In the genomic region with DNA sequence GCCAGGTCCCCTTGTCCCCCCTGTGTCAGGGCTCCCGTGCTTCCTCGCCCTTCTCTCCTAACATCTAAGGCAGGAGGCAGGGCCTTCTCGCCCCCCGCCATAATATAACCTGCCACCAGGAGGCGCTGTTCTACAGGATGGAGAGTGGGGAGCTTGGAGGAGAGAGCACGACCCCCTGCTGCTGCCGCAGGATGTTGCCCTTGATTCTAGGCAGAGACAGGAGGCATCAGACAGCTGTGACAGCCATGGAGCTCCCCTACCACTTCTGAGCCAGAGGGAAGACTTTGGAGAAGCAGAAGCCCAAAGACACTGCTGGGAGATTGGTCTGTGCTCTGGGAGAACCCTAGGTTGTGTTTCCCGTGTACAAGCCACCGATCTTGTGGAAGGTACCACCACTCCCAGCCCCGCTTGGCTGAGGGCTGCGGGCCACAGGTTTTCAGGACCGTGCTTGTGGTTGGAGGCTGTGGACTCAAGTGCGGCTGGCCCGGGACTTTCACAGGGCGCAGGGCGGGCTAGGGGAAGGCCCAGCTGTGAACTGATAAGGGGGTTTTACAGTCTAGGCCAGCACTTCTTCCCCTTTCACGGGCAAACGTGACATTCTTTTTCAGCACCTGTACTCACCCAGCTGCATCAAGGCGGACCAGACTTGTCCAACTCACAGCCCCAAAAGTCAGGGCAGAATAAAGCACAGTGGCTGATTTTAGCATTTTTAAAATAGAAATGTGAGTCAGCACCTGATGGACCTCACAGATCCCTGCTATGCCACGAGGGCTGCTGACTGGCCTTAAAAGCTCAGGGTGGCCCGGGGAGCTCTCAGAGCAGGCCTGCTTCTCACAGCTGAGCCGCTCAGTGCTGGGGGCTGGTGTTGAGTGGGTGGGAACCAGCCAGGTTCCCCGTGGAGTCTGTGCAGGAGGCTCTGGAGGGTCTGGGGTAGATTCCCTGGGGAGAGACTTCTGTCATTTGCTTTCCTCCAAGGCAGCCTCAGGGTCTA, we compare ENCODE assay signal across 8 cellular contexts. TPM values are rescaled to one million over a fixed set of nuclear protein-coding genes. Genes with fewer than 3 reads are reported as not detected.
DNase-seq lines count a peak whose midpoint lies in the region; ATAC-seq and TF ChIP-seq lines count a peak whose summit lies in the region.

No MANE protein-coding gene starts in this region.

- peak; percentile 72 for TF ChIP-seq CTCF in retinal pigment epithelial cell (conservative IDR thresholded peaks at IDR 0.05; ENCODE audit: low read depth, low read length)

- no peak overlapping the region for H3K4me3 ChIP-seq in SJSA1
- no peak overlapping the region for H3K4me3 ChIP-seq in retinal pigment epithelial cell (ENCODE audit: low read length)

- H3K4me1 ChIP-seq in SJSA1 (replicated peaks): peaks cover 3% of the 10 kb centered on the region; the same call in 1 of the 2 replicates

- TF ChIP-seq RAD21 in Ishikawa (IDR thresholded peaks at IDR 0.05; ENCODE audit: low read depth): peak; percentile 67

- no peaks in the 10 kb centered on the region for H3K9me3 ChIP-seq in SJSA1 (replicated peaks)

- intact Hi-C loops in cardiac septum (cut with DNase I): loop anchor here (10.0 kb wide), 1 partner anchor 136 kb away; no protein-coding TSS in a partner anchor

- no peak overlapping the region for H3K27ac ChIP-seq in SJSA1

- H3K27me3 ChIP-seq in SJSA1 (replicated peaks): no peaks in the 10 kb centered on the region

- peak; percentile 89 for ATAC-seq in GM21786 (IDR thresholded peaks at IDR 0.05; ENCODE audit: unreplicated experiment)

- TF ChIP-seq EP300 in Ishikawa (IDR thresholded peaks at IDR 0.05; ENCODE audit: borderline replicate concordance): no peak

- DNase-seq in GM03348 (ENCODE audit: low spot score) (peak; percentile 70), SJSA1 (ENCODE audit: low read depth in 1 of 2, low spot score in 2 of 2) (peak; percentile 49 to 71), activated gamma-delta T cell treated with Interleukin-2 at 50 U/mL for 16 hours (peak; percentile 91), cardiac septum (ENCODE audit: low spot score) (peak; percentile 80), retinal pigment epithelial cell (ENCODE audit: low read depth) (no peak), GOT3 (lab: John Stamatoyannopoulos, UW) (no peak)

- no peaks in the 10 kb centered on the region for H3K36me3 ChIP-seq in SJSA1

TF ChIP-seq in Ishikawa, 13 proteins besides CTCF, POLR2A, EP300 and RAD21:
- no peak for TF ChIP-seq USF1 (IDR thresholded peaks at IDR 0.05)
- no peak for TF ChIP-seq EGR1 (IDR thresholded peaks at IDR 0.05)
- no peak for TF ChIP-seq TEAD4 (IDR thresholded peaks at IDR 0.05)
- no peak for TF ChIP-seq CREB1 (IDR thresholded peaks at IDR 0.05; ENCODE audit: low read depth)
- TF ChIP-seq FOXM1 (IDR thresholded peaks at IDR 0.05; ENCODE audit: borderline replicate concordance, low read depth): no peak
- no peak for TF ChIP-seq TAF1 (IDR thresholded peaks at IDR 0.05; ENCODE audit: low read depth)
- no peak for TF ChIP-seq NFIC (IDR thresholded peaks at IDR 0.05)
- TF ChIP-seq ZBTB7A (IDR thresholded peaks at IDR 0.05; ENCODE audit: low read depth): no peak
- TF ChIP-seq, protein P1, sequence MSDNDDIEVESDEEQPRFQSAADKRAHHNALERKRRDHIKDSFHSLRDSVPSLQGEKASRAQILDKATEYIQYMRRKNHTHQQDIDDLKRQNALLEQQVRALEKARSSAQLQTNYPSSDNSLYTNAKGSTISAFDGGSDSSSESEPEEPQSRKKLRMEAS (IDR thresholded peaks at IDR 0.05): no peak

RNA-seq across cellular contexts. Expression of gene TIGIT, which starts 2.6 kb away (rescaled TPM):
- not detected in 2 replicates for total RNA-seq in SJSA1 (2014; rRNA removed; shearing (Covaris generic))
- 0.32 TPM for total RNA-seq in cardiac septum

RNA-seq across cellular contexts. Expression of gene ZNF80, which starts 53.8 kb away (rescaled TPM):
- not detected in 2 replicates for total RNA-seq in SJSA1 (2014; rRNA removed; shearing (Covaris generic))
- not detected for total RNA-seq in cardiac septum

Comparison
In these comparisons a context has a peak if more than half of its experiments do, and no peak if none do; other contexts are left out.
1. DNase-seq: peak in GM03348 (single experiment), SJSA1 (2 of 2), activated gamma-delta T cell treated with Interleukin-2 at 50 U/mL for 16 hours (single experiment) and cardiac septum (single experiment); none in retinal pigment epithelial cell (single experiment) and GOT3 (single experiment).